In the genomic region with DNA sequence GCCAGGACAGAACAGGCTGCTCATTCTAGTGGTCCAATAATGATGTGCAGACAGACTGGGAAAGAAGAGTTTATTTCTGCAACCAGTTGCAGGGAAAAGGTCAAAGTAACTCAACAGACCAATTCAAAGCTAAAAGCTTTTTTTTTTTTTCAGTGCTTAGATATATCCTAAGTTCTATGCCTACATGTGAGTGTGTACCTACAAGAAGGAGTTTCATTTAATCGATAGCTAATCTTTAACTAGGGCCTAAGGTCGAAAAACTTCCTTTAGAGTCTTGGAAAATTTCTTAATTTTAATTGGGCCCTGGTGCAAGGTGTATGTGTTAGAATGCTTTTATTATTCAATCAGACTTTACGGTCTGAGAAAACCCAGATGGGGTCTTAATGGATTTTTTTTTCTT, we compare ENCODE assay signal across 36 cellular contexts.
"Had no signal": no experiment of that assay in that cellular context is flagged by ENCODE, and none has a peak within 500 bp of the region (broad histone marks: within the 10 kb centered on the region; RNA-seq: fewer than 3 reads in every experiment).

No MANE protein-coding gene starts in this region.

- H3K27ac ChIP-seq: adrenal gland, body of pancreas, cardiac muscle cell, VCaP had no signal

- H3K4me3 Mint-ChIP-seq: activated B cell treated with CpG ODN at 0.5 μM for 24 hours; activated CD4-positive, alpha-beta memory T cell treated with anti-CD3 and anti-CD28 coated beads for 36 hours; activated CD4-positive, alpha-beta T cell treated with anti-CD3 and anti-CD28 coated beads, Interleukin-2, amount 10 ng/mL, durations not matched to agents 24 days and 14 days; activated CD8-positive, alpha-beta T cell treated with anti-CD3 and anti-CD28 coated beads for 36 hours; activated naive CD4-positive, alpha-beta T cell treated with anti-CD3 and anti-CD28 coated beads for 36 hours; activated naive CD8-positive, alpha-beta T cell treated with anti-CD3 and anti-CD28 coated beads for 36 hours; activated T-cell treated with anti-CD3 and anti-CD28 coated beads, Interleukin-2, amount 50 U/mL, for 4 hours; activated T-cell treated with anti-CD3 and anti-CD28 coated beads, Interleukin-2, amount 50 U/mL, for 72 hours; activated T-helper 1 cell treated with anti-CD3 and anti-CD28 coated beads, Interleukin-12 subunit alpha, Interleukin-12 subunit beta, Interleukin-2, Interleukin-4 antibody, amounts not matched to agents 30 ng/mL and 10 ng/mL and 1 ng/mL, durations not matched to agents 14 hours and 24 hours and 36 hours; activated T-helper 17 cell treated with anti-CD3 and anti-CD28 coated beads, Interleukin-2, amount 50 U/mL, for 72 hours; central memory CD8-positive, alpha-beta T cell; T-helper 1 cell treated with Interleukin-12 subunit alpha and Interleukin-12 subunit beta and Interleukin-4 antibody, amounts not matched to agents 30 μg/mL and 1 μg/mL, for 36 hours; T-helper 2 cell treated with Interferon-gamma antibody and Interleukin-4, amounts not matched to agents 5 μg/mL and 100 μg/mL, for 36 hours had no signal

- H3K9me3 ChIP-seq: adrenal gland, body of pancreas had no signal

- H3K4me1 ChIP-seq: adrenal gland, body of pancreas had no signal

- H3K27me3 ChIP-seq: adrenal gland, body of pancreas, cardiac muscle cell had no signal

- H3K4me3 ChIP-seq: adrenal gland, body of pancreas, cardiac muscle cell had no signal

- DNase-seq: activated B cell treated with CpG ODN at 0.5 μM for 24 hours; activated CD4-positive, alpha-beta memory T cell treated with anti-CD3 and anti-CD28 coated beads for 36 hours; activated CD4-positive, alpha-beta T cell treated with anti-CD3 and anti-CD28 coated beads for 4 hours; activated CD4-positive, alpha-beta T cell treated with anti-CD3 and anti-CD28 coated beads, Interleukin-2, amount 10 ng/mL, durations not matched to agents 24 days and 14 days; activated CD4-positive, alpha-beta T cell treated with anti-CD3 and anti-CD28 coated beads, Interleukin-2, amount 50 U/mL, for 1 hour; activated CD4-positive, alpha-beta T cell treated with anti-CD3 and anti-CD28 coated beads, Interleukin-2, amount 50 U/mL, for 4 hours; activated CD4-positive, CD25-positive, alpha-beta regulatory T cell treated with anti-CD3 and anti-CD28 coated beads, Interleukin-2, amount 50 U/mL, for 72 hours; activated CD8-positive, alpha-beta memory T cell treated with anti-CD3 and anti-CD28 coated beads, Interleukin-2, amount 50 U/mL, for 4 hours; activated CD8-positive, alpha-beta T cell treated with anti-CD3 and anti-CD28 coated beads for 36 hours; activated effector memory CD4-positive, alpha-beta T cell treated with anti-CD3 and anti-CD28 coated beads, Interleukin-2, amount 50 U/mL, for 16 hours; activated gamma-delta T cell treated with Interleukin-2 at 50 U/mL for 16 hours; activated naive CD4-positive, alpha-beta T cell; activated naive CD4-positive, alpha-beta T cell treated with anti-CD3 and anti-CD28 coated beads for 36 hours; activated naive CD4-positive, alpha-beta T cell treated with anti-CD3 and anti-CD28 coated beads, Interleukin-2, amount 50 U/mL, for 16 hours; activated naive CD8-positive, alpha-beta T cell treated with anti-CD3 and anti-CD28 coated beads for 36 hours; activated T-cell treated with anti-CD3 and anti-CD28 coated beads for 4 hours; activated T-cell treated with anti-CD3 and anti-CD28 coated beads, Interleukin-2, amount 50 U/mL, for 1 hour; activated T-cell treated with anti-CD3 and anti-CD28 coated beads, Interleukin-2, amount 50 U/mL, for 4 hours; activated T-cell treated with anti-CD3 and anti-CD28 coated beads, Interleukin-2, amount 50 U/mL, for 72 hours; adrenal gland; amniotic stem cell; aorta; body of pancreas; caudate nucleus; SW 1271; T-helper 1 cell; T-helper 2 cell; T-helper 9 cell had no signal

- H3K36me3 ChIP-seq: adrenal gland, cardiac muscle cell had no signal

- H3K9me3 Mint-ChIP-seq: activated naive CD4-positive, alpha-beta T cell treated with anti-CD3 and anti-CD28 coated beads for 36 hours; activated T-cell treated with anti-CD3 and anti-CD28 coated beads, Interleukin-2, amount 50 U/mL, for 4 hours had no signal

- H3K27me3 Mint-ChIP-seq: activated B cell treated with CpG ODN at 0.5 μM for 24 hours; activated CD4-positive, alpha-beta memory T cell treated with anti-CD3 and anti-CD28 coated beads for 36 hours; activated CD4-positive, alpha-beta T cell treated with anti-CD3 and anti-CD28 coated beads, Interleukin-2, amount 10 ng/mL, durations not matched to agents 24 days and 14 days; activated CD8-positive, alpha-beta T cell treated with anti-CD3 and anti-CD28 coated beads for 36 hours; activated naive CD8-positive, alpha-beta T cell treated with anti-CD3 and anti-CD28 coated beads for 36 hours; activated T-helper 17 cell treated with anti-CD3 and anti-CD28 coated beads, Interleukin-2, amount 50 U/mL, for 72 hours; central memory CD8-positive, alpha-beta T cell had no signal

- H3K4me1 Mint-ChIP-seq: activated B cell treated with CpG ODN at 0.5 μM for 24 hours; activated CD4-positive, alpha-beta T cell treated with anti-CD3 and anti-CD28 coated beads, Interleukin-2, amount 10 ng/mL, durations not matched to agents 24 days and 14 days; activated naive CD8-positive, alpha-beta T cell treated with anti-CD3 and anti-CD28 coated beads for 36 hours; activated T-helper 17 cell treated with anti-CD3 and anti-CD28 coated beads, Interleukin-2, amount 50 U/mL, for 72 hours; central memory CD8-positive, alpha-beta T cell had no signal

- H3K36me3 Mint-ChIP-seq: activated CD4-positive, alpha-beta memory T cell treated with anti-CD3 and anti-CD28 coated beads for 36 hours; activated naive CD4-positive, alpha-beta T cell treated with anti-CD3 and anti-CD28 coated beads, Interleukin-2, amount 50 U/mL, for 72 hours; activated naive CD8-positive, alpha-beta T cell treated with anti-CD3 and anti-CD28 coated beads for 36 hours had no signal

- H3K27ac Mint-ChIP-seq: activated B cell treated with CpG ODN at 0.5 μM for 24 hours; activated CD4-positive, alpha-beta memory T cell treated with anti-CD3 and anti-CD28 coated beads for 36 hours; activated CD4-positive, alpha-beta T cell treated with anti-CD3 and anti-CD28 coated beads, Interleukin-2, amount 10 ng/mL, durations not matched to agents 24 days and 14 days; activated CD8-positive, alpha-beta T cell treated with anti-CD3 and anti-CD28 coated beads for 36 hours; activated naive CD4-positive, alpha-beta T cell treated with anti-CD3 and anti-CD28 coated beads for 36 hours; activated naive CD4-positive, alpha-beta T cell treated with anti-CD3 and anti-CD28 coated beads, Interleukin-2, amount 50 U/mL, for 72 hours; activated naive CD8-positive, alpha-beta T cell treated with anti-CD3 and anti-CD28 coated beads for 36 hours; activated T-cell treated with anti-CD3 and anti-CD28 coated beads, Interleukin-2, amount 50 U/mL, for 72 hours; activated T-helper 1 cell treated with anti-CD3 and anti-CD28 coated beads, Interleukin-12 subunit alpha, Interleukin-12 subunit beta, Interleukin-2, Interleukin-4 antibody, amounts not matched to agents 30 ng/mL and 10 ng/mL and 1 ng/mL, durations not matched to agents 14 hours and 24 hours and 36 hours; activated T-helper 17 cell treated with anti-CD3 and anti-CD28 coated beads, Interleukin-2, amount 50 U/mL, for 72 hours; T-helper 1 cell treated with Interleukin-12 subunit alpha and Interleukin-12 subunit beta and Interleukin-4 antibody, amounts not matched to agents 30 μg/mL and 1 μg/mL, for 36 hours; T-helper 2 cell treated with Interferon-gamma antibody and Interleukin-4, amounts not matched to agents 5 μg/mL and 100 μg/mL, for 36 hours had no signal
